ENCODE assay signal across 1 cellular context in genomic region chr19:9674669-9675357, GRCh38.
A peak's percentile ranks its signal among the peaks of the same experiment; 100 is the strongest.
TF ChIP-seq lines count a peak whose summit lies in the region.

Gene ZNF562 (minus strand): TSS chr19:9675100. CDS start chr19:9660744, 14,356 bp downstream.

TF ChIP-seq in HepG2, 621 proteins besides CTCF, POLR2A, EP300 and RAD21 (continued from another document and continues in another):
- TF ChIP-seq, protein P1, sequence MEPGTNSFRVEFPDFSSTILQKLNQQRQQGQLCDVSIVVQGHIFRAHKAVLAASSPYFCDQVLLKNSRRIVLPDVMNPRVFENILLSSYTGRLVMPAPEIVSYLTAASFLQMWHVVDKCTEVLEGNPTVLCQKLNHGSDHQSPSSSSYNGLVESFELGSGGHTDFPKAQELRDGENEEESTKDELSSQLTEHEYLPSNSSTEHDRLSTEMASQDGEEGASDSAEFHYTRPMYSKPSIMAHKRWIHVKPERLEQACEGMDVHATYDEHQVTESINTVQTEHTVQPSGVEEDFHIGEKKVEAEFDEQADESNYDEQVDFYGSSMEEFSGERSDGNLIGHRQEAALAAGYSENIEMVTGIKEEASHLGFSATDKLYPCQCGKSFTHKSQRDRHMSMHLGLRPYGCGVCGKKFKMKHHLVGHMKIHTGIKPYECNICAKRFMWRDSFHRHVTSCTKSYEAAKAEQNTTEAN (CRISPR knock-in tag; conservative IDR thresholded peaks at IDR 0.05): no peak
- no peak for TF ChIP-seq CEBPG (CRISPR knock-in tag; IDR thresholded peaks at IDR 0.05)
- TF ChIP-seq ZSCAN5A (CRISPR knock-in tag; IDR thresholded peaks at IDR 0.05; ENCODE audit: borderline replicate concordance): no peak
- 0 out of 2 replicates have a peak, but pooled peaks have one; percentile 32 for TF ChIP-seq ZBTB37 (CRISPR knock-in tag; IDR thresholded peaks at IDR 0.05)
- no peak for TF ChIP-seq STAT6 (CRISPR knock-in tag; IDR thresholded peaks at IDR 0.05; ENCODE audit: borderline replicate concordance)
- TF ChIP-seq TFE3 (CRISPR knock-in tag; IDR thresholded peaks at IDR 0.05): no peak
- no peak for TF ChIP-seq ZNF446 (CRISPR knock-in tag; IDR thresholded peaks at IDR 0.05)
- TF ChIP-seq NFATC3 (CRISPR knock-in tag; IDR thresholded peaks at IDR 0.05): no peak
- peak; percentile 98 for TF ChIP-seq GABPB1 (CRISPR knock-in tag; IDR thresholded peaks at IDR 0.05)
- TF ChIP-seq PHF5A (CRISPR knock-in tag; IDR thresholded peaks at IDR 0.05; ENCODE audit: low read depth, unreplicated experiment): no peak
- peak; percentile 48; the same call in 1 of the 2 replicates for TF ChIP-seq NFKB2 (CRISPR knock-in tag; IDR thresholded peaks at IDR 0.05; ENCODE audit: borderline replicate concordance)
- TF ChIP-seq HOXA9 (CRISPR knock-in tag; IDR thresholded peaks at IDR 0.05; ENCODE audit: borderline replicate concordance): 0 out of 2 replicates have a peak, but pooled peaks have one; percentile 46
- no peak for TF ChIP-seq ZNF878 (CRISPR knock-in tag; IDR thresholded peaks at IDR 0.05)
- TF ChIP-seq U2AF2 (IDR thresholded peaks at IDR 0.05; ENCODE audit: low read depth, low read length): no peak
- peak; percentile 64; the same call in 1 of the 2 replicates for TF ChIP-seq ZNF337 (CRISPR knock-in tag; IDR thresholded peaks at IDR 0.05; ENCODE audit: borderline replicate concordance, low read depth)
- TF ChIP-seq RFX3 (CRISPR knock-in tag; IDR thresholded peaks at IDR 0.05): no peak
- TF ChIP-seq ZNF749 (CRISPR knock-in tag; IDR thresholded peaks at IDR 0.05; ENCODE audit: borderline replicate concordance): no peak
- TF ChIP-seq RCOR2 (CRISPR knock-in tag; IDR thresholded peaks at IDR 0.05): no peak
- no peak for TF ChIP-seq ATF4 (CRISPR knock-in tag; IDR thresholded peaks at IDR 0.05)
- TF ChIP-seq DNMT3B (CRISPR knock-in tag; conservative IDR thresholded peaks at IDR 0.05): peak; percentile 91
- no peak for TF ChIP-seq HCFC1 (IDR thresholded peaks at IDR 0.05; ENCODE audit: low read depth, low read length)
- TF ChIP-seq FIP1L1 (IDR thresholded peaks at IDR 0.05; ENCODE audit: borderline replicate concordance, insufficient read depth, low read depth, low read length): no peak
- TF ChIP-seq, protein P2, sequence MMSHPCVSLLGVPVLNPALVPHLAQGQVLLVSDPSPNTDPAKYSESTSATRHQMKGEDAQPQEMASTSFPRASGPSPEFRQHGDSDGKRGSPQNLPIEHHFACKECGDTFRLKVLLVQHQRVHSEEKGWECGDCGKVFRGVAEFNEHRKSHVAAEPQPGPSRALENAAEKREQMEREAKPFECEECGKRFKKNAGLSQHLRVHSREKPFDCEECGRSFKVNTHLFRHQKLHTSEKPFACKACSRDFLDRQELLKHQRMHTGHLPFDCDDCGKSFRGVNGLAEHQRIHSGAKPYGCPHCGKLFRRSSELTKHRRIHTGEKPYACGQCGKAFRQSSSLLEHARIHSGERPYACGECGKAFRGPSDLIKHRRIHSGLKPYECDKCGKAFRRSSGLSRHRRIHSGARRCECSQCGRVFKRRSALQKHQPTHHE (CRISPR knock-in tag; IDR thresholded peaks at IDR 0.05; ENCODE audit: borderline replicate concordance): no peak
- TF ChIP-seq ZNF530 (CRISPR knock-in tag; IDR thresholded peaks at IDR 0.05; ENCODE audit: low read depth): no peak
- TF ChIP-seq SP5 (CRISPR knock-in tag; IDR thresholded peaks at IDR 0.05; ENCODE audit: borderline replicate concordance, low read depth): no peak
- TF ChIP-seq PBX2 (CRISPR knock-in tag; IDR thresholded peaks at IDR 0.05): no peak
- no peak for TF ChIP-seq NCOA1 (CRISPR knock-in tag; IDR thresholded peaks at IDR 0.05)
- TF ChIP-seq TEAD3 (CRISPR knock-in tag; optimal IDR thresholded peaks at IDR 0.05; ENCODE audit: borderline replicate concordance): no peak
- TF ChIP-seq ZNF670 (CRISPR knock-in tag; IDR thresholded peaks at IDR 0.05; ENCODE audit: borderline replicate concordance): no peak
- TF ChIP-seq ZNF558 (CRISPR knock-in tag; IDR thresholded peaks at IDR 0.05; ENCODE audit: borderline replicate concordance): 0 out of 2 replicates have a peak, but pooled peaks have one; percentile 73
- no peak for TF ChIP-seq ZNF652 (CRISPR knock-in tag; IDR thresholded peaks at IDR 0.05; ENCODE audit: borderline replicate concordance, low read depth)
- TF ChIP-seq ZFP91 (CRISPR knock-in tag; IDR thresholded peaks at IDR 0.05; ENCODE audit: borderline replicate concordance): peak; percentile 71; the same call in 1 of the 2 replicates
- TF ChIP-seq NCOA5 (CRISPR knock-in tag; IDR thresholded peaks at IDR 0.05): no peak
- no peak for TF ChIP-seq HMGA1 (CRISPR knock-in tag; conservative IDR thresholded peaks at IDR 0.05)
- no peak for TF ChIP-seq HNRNPK (IDR thresholded peaks at IDR 0.05; ENCODE audit: low read depth, low read length, poor library complexity, severe bottlenecking)
- TF ChIP-seq, protein P3, sequence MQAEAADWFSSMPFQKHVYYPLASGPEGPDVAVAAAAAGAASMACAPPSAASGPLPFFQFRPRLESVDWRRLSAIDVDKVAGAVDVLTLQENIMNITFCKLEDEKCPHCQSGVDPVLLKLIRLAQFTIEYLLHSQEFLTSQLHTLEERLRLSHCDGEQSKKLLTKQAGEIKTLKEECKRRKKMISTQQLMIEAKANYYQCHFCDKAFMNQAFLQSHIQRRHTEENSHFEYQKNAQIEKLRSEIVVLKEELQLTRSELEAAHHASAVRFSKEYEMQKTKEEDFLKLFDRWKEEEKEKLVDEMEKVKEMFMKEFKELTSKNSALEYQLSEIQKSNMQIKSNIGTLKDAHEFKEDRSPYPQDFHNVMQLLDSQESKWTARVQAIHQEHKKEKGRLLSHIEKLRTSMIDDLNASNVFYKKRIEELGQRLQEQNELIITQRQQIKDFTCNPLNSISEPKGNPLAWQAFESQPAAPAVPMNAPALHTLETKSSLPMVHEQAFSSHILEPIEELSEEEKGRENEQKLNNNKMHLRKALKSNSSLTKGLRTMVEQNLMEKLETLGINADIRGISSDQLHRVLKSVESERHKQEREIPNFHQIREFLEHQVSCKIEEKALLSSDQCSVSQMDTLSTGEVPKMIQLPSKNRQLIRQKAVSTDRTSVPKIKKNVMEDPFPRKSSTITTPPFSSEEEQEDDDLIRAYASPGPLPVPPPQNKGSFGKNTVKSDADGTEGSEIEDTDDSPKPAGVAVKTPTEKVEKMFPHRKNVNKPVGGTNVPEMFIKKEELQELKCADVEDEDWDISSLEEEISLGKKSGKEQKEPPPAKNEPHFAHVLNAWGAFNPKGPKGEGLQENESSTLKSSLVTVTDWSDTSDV (CRISPR knock-in tag; IDR thresholded peaks at IDR 0.05): 0 out of 2 replicates have a peak, but pooled peaks have one; percentile 67
- no peak for TF ChIP-seq SNAPC2 (CRISPR knock-in tag; IDR thresholded peaks at IDR 0.05)
- no peak for TF ChIP-seq ZNF207 (IDR thresholded peaks at IDR 0.05; ENCODE audit: borderline replicate concordance)
- no peak for TF ChIP-seq PAX8 (CRISPR knock-in tag; IDR thresholded peaks at IDR 0.05; ENCODE audit: borderline replicate concordance)
- no peak for TF ChIP-seq REXO4 (CRISPR knock-in tag; IDR thresholded peaks at IDR 0.05; ENCODE audit: borderline replicate concordance)
- TF ChIP-seq, protein P4, sequence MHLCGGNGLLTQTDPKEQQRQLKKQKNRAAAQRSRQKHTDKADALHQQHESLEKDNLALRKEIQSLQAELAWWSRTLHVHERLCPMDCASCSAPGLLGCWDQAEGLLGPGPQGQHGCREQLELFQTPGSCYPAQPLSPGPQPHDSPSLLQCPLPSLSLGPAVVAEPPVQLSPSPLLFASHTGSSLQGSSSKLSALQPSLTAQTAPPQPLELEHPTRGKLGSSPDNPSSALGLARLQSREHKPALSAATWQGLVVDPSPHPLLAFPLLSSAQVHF (CRISPR knock-in tag; IDR thresholded peaks at IDR 0.05): no peak
- no peak for TF ChIP-seq TOPORS (CRISPR knock-in tag; IDR thresholded peaks at IDR 0.05)
- TF ChIP-seq TBL1XR1 (IDR thresholded peaks at IDR 0.05; ENCODE audit: borderline replicate concordance, low read length, partially characterized antibody): no peak
- TF ChIP-seq ZNF251 (CRISPR knock-in tag; IDR thresholded peaks at IDR 0.05): no peak
- TF ChIP-seq EED (CRISPR knock-in tag; IDR thresholded peaks at IDR 0.05): 0 out of 2 replicates have a peak, but pooled peaks have one; percentile 73
- peak; percentile 65 for TF ChIP-seq FOSL2 (CRISPR knock-in tag; IDR thresholded peaks at IDR 0.05)
- no peak for TF ChIP-seq RAD51 (IDR thresholded peaks at IDR 0.05; ENCODE audit: borderline replicate concordance)
- TF ChIP-seq ZEB1 (IDR thresholded peaks at IDR 0.05; ENCODE audit: insufficient replicate concordance, low read depth): no peak
- no peak for TF ChIP-seq ZKSCAN1 (IDR thresholded peaks at IDR 0.05; ENCODE audit: low read length)
- no peak for TF ChIP-seq CAMTA2 (CRISPR knock-in tag; IDR thresholded peaks at IDR 0.05; ENCODE audit: borderline replicate concordance)
